In the genomic region with DNA sequence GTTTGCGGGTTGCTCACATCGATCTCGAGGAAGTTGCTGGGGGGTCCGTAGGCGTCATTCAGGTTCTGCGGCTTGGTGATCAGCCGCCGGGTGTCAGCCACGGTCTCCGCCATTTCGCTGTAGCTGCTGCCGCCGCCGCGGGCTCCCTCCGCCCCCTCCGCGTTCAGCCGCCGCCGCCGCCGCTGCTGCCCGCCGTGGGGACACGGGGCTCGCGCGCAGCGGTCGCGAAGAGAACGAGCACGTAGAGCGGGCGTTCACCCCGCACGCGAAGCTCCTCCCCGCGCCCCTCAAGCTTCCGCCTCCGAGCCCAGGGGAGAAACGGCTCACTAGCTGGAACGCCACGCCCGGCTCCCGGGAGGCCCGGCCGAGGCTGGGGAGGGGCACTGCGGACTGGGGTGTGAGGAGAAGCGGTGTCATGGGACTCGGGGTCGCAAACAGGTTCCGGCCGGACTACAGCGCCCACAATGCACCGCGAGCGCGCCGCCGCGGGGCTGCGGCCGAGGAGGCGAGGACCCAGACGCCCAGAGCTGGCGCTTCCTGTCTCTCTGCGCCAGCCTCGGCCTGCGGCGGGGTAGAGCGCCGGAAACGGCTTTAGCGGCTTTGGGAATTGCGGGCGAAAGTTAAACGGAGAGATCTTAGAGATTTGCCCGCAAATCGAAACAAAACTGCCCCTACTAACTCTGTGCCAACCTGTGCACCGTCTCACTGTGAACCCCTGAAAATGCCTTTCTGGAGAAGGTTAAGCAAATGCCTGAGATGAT, we compare ENCODE assay signal across 8 cellular contexts. TPM values are rescaled to one million over a fixed set of nuclear protein-coding genes. Genes with fewer than 3 reads are reported as not detected.
A peak's percentile ranks its signal among the peaks of the same experiment; 100 is the strongest.
DNase-seq lines count a peak whose midpoint lies in the region; ATAC-seq and TF ChIP-seq lines count a peak whose summit lies in the region.

A gene (minus strand): TSS at position 232 of the 761 bp plus-strand sequence. CDS start 119 bp downstream, at position 113.

- H3K9me3 Mint-ChIP-seq in GM23338 = no peaks in the 10 kb centered on the region
- no peaks in the 10 kb centered on the region for H3K9me3 Mint-ChIP-seq in activated T-helper 2 cell treated with anti-CD3 and anti-CD28 coated beads, Interferon-gamma antibody, Interleukin-2, Interleukin-4, amounts not matched to agents 10 μg/mL and 5 μg/mL and 100 μg/mL, durations not matched to agents 14 hours and 24 hours and 36 hours
- H3K9me3 Mint-ChIP-seq in naive thymus-derived CD8-positive, alpha-beta T cell = no peaks in the 10 kb centered on the region

- 0 out of 2 replicates have a peak, but pooled peaks cover 7% of the 10 kb centered on the region for H4K20me1 ChIP-seq in GM23338 (replicated peaks; ENCODE audit: insufficient read depth)
- no peaks in the 10 kb centered on the region for H4K20me1 ChIP-seq in fibroblast of lung (ENCODE audit: control insufficient read depth, extremely low read depth, insufficient read depth, low read length)

- H3K27me3 Mint-ChIP-seq in GM23338 (ENCODE audit: insufficient read depth, low read depth, poor library complexity) = no peaks in the 10 kb centered on the region
- peaks cover 8% of the 10 kb centered on the region for H3K27me3 Mint-ChIP-seq in activated T-helper 2 cell treated with anti-CD3 and anti-CD28 coated beads, Interferon-gamma antibody, Interleukin-2, Interleukin-4, amounts not matched to agents 10 μg/mL and 5 μg/mL and 100 μg/mL, durations not matched to agents 14 hours and 24 hours and 36 hours (ENCODE audit: low read depth)
- H3K27me3 Mint-ChIP-seq in naive thymus-derived CD8-positive, alpha-beta T cell = no peaks in the 10 kb centered on the region

- H3K4me3 ChIP-seq in GM23338 = peak within 1 kb of the TSS; percentile 98
- H3K4me3 ChIP-seq in RWPE2 (ENCODE audit: severe bottlenecking) = peak within 1 kb of the TSS; percentile 67
- H3K4me3 ChIP-seq in fibroblast of lung (replicated peaks in 1 of 4; ENCODE audit: control extremely low read depth in 1 of 4, insufficient read depth in 1 of 4, low read depth in 3 of 4, low read length in 4 of 4) = peak within 1 kb of the TSS; percentile 81 to 100 (median 98)

- peak within 1 kb of the TSS; percentile 85 for H3K4me3 Mint-ChIP-seq in GM23338
- peak within 1 kb of the TSS; percentile 90 for H3K4me3 Mint-ChIP-seq in activated T-helper 2 cell treated with anti-CD3 and anti-CD28 coated beads, Interferon-gamma antibody, Interleukin-2, Interleukin-4, amounts not matched to agents 10 μg/mL and 5 μg/mL and 100 μg/mL, durations not matched to agents 14 hours and 24 hours and 36 hours (ENCODE audit: low read depth)
- peak within 1 kb of the TSS; percentile 86 to 97 (median 92) for H3K4me3 Mint-ChIP-seq in naive thymus-derived CD8-positive, alpha-beta T cell

- H3K4me1 ChIP-seq in GM23338 (ENCODE audit: insufficient read depth) (peaks cover 10% of the 10 kb centered on the region), RWPE2 (ENCODE audit: insufficient read depth, poor library complexity, severe bottlenecking) (peaks cover 9% of the 10 kb centered on the region), fibroblast of lung (ENCODE audit: control insufficient read depth, extremely low read depth, insufficient read depth, low read length) (no peaks in the 10 kb centered on the region)

- no peaks in the 10 kb centered on the region; the same call in 2 of the 3 replicates for H3K4me1 Mint-ChIP-seq in GM23338
- H3K4me1 Mint-ChIP-seq in activated T-helper 2 cell treated with anti-CD3 and anti-CD28 coated beads, Interferon-gamma antibody, Interleukin-2, Interleukin-4, amounts not matched to agents 10 μg/mL and 5 μg/mL and 100 μg/mL, durations not matched to agents 14 hours and 24 hours and 36 hours (ENCODE audit: low read depth) = peaks cover 14% of the 10 kb centered on the region
- peaks cover 5 to 44% (median 27%) of the 10 kb centered on the region in 4 donors for H3K4me1 Mint-ChIP-seq in naive thymus-derived CD8-positive, alpha-beta T cell

- H3K9me3 ChIP-seq in RWPE2 (ENCODE audit: severe bottlenecking) (no peaks in the 10 kb centered on the region), fibroblast of lung (ENCODE audit: control insufficient read depth, insufficient read depth, low read depth, low read length) (no peaks in the 10 kb centered on the region)

- intact Hi-C loops in activated T-helper 2 cell treated with anti-CD3 and anti-CD28 coated beads, Interferon-gamma antibody, Interleukin-2, Interleukin-4, amounts not matched to agents 10 μg/mL and 5 μg/mL and 100 μg/mL, durations not matched to agents 14 hours and 24 hours and 36 hours (cut with micrococcal nuclease) = loop anchor here (1.0 kb wide), 1 partner anchor 34 kb away; a partner anchor contains a TSS

- no peaks in the 10 kb centered on the region for H3K9me2 ChIP-seq in GM23338 (ENCODE audit: insufficient read depth)

- H2AFZ ChIP-seq in GM23338 (peak within 1 kb of the TSS; percentile 98), fibroblast of lung (ENCODE audit: low read length) (peak within 1 kb of the TSS; percentile 99)

- no peaks in the 10 kb centered on the region for H3K36me3 ChIP-seq in GM23338 (ENCODE audit: insufficient read depth)
- peaks cover 10% of the 10 kb centered on the region; the same call in 1 of the 2 replicates for H3K36me3 ChIP-seq in RWPE2 (ENCODE audit: low read depth)
- H3K36me3 ChIP-seq in fibroblast of lung (ENCODE audit: control insufficient read depth, insufficient read depth, low read length) = no peaks in the 10 kb centered on the region

- H3K4me2 ChIP-seq in GM23338 (peak within 1 kb of the TSS; percentile 85), fibroblast of lung (ENCODE audit: extremely low read depth, insufficient read depth, low read length) (peak within 1 kb of the TSS; percentile 97)

- H3K27ac ChIP-seq in GM23338 (ENCODE audit: low read depth) = peak within 1 kb of the TSS; percentile 86
- peak within 1 kb of the TSS; percentile 71 for H3K27ac ChIP-seq in RWPE2 (ENCODE audit: poor library complexity, severe bottlenecking)
- peak within 1 kb of the TSS; percentile 90 for H3K27ac ChIP-seq in fibroblast of lung (ENCODE audit: insufficient read depth, low read length)

- H3K79me2 ChIP-seq in GM23338 (replicated peaks; ENCODE audit: insufficient read depth) (peaks cover 40% of the 10 kb centered on the region), fibroblast of lung (ENCODE audit: control insufficient read depth, insufficient read depth, low read length) (peaks cover 38% of the 10 kb centered on the region)

- H3F3A ChIP-seq in GM23338 (replicated peaks; ENCODE audit: low read depth) = peaks cover 2% of the 10 kb centered on the region; the same call in 1 of the 2 replicates

- ATAC-seq in GM23338 = peak; percentile 94
- ATAC-seq in RWPE2 (ENCODE audit: low read depth) = peak; percentile 94
- peak; percentile 82 to 83 for ATAC-seq in naive thymus-derived CD8-positive, alpha-beta T cell

- no peaks in the 10 kb centered on the region for H3K36me3 Mint-ChIP-seq in GM23338 (ENCODE audit: low read depth)
- peaks cover 10% of the 10 kb centered on the region for H3K36me3 Mint-ChIP-seq in activated T-helper 2 cell treated with anti-CD3 and anti-CD28 coated beads, Interferon-gamma antibody, Interleukin-2, Interleukin-4, amounts not matched to agents 10 μg/mL and 5 μg/mL and 100 μg/mL, durations not matched to agents 14 hours and 24 hours and 36 hours (ENCODE audit: low read depth)
- peaks cover 0 to 9% (median 0%) of the 10 kb centered on the region in 3 donors for H3K36me3 Mint-ChIP-seq in naive thymus-derived CD8-positive, alpha-beta T cell

- H3K27ac Mint-ChIP-seq in GM23338 = peak within 1 kb of the TSS; percentile 96
- peak within 1 kb of the TSS; percentile 93 for H3K27ac Mint-ChIP-seq in activated T-helper 2 cell treated with anti-CD3 and anti-CD28 coated beads, Interferon-gamma antibody, Interleukin-2, Interleukin-4, amounts not matched to agents 10 μg/mL and 5 μg/mL and 100 μg/mL, durations not matched to agents 14 hours and 24 hours and 36 hours
- peak within 1 kb of the TSS; percentile 93 to 99 (median 96) for H3K27ac Mint-ChIP-seq in naive thymus-derived CD8-positive, alpha-beta T cell

- DNase-seq in ELF-1 (ENCODE audit: low read depth, low spot score) = peak; percentile 99
- DNase-seq in GM23338 (ENCODE audit: low spot score) = peak; percentile 95
- peak; percentile 95 for DNase-seq in LHCN-M2 (ENCODE audit: low read depth)
- DNase-seq in RWPE2 (ENCODE audit: low spot score) = peak; percentile 96
- DNase-seq in activated T-helper 2 cell treated with anti-CD3 and anti-CD28 coated beads, Interferon-gamma antibody, Interleukin-2, Interleukin-4, amounts not matched to agents 10 μg/mL and 5 μg/mL and 100 μg/mL, durations not matched to agents 14 hours and 24 hours and 36 hours (ENCODE audit: low spot score) = peak; percentile 90
- DNase-seq in fibroblast of lung (ENCODE audit: low read depth in 2 of 2) = peak; percentile 96 to 97
- peak; percentile 78 to 95 (median 87) for DNase-seq in naive thymus-derived CD8-positive, alpha-beta T cell
- DNase-seq in stimulated activated naive CD4-positive, alpha-beta T cell (lab: John Stamatoyannopoulos, UW) = peak; percentile 72 to 93 (median 88)

- TF ChIP-seq CTCF in GM23338 (conservative IDR thresholded peaks at IDR 0.05; ENCODE audit: low read depth in 2 of 2) = no peak
- TF ChIP-seq CTCF in RWPE2 (IDR thresholded peaks at IDR 0.05; ENCODE audit: poor library complexity, severe bottlenecking) = peak; percentile 10
- no peak for TF ChIP-seq CTCF in fibroblast of lung (conservative IDR thresholded peaks at IDR 0.05 in 1 of 2, IDR thresholded peaks at IDR 0.05 in 1 of 2; ENCODE audit: low read depth in 1 of 2, low read length in 2 of 2)

- POLR2A ChIA-PET in naive thymus-derived CD8-positive, alpha-beta T cell (lab: Charles Lee) = interaction anchor here (0.6 to 4.1 kb wide), 12 partner anchors 10 to 1122 kb away, joined by 3 to 36 read pairs (median 5); a partner anchor contains a TSS

- H3K9ac ChIP-seq in fibroblast of lung (ENCODE audit: insufficient read depth, low read length) = peak within 1 kb of the TSS; percentile 85

- H3K27me3 ChIP-seq in GM23338 (ENCODE audit: insufficient read depth) (no peaks in the 10 kb centered on the region), RWPE2 (ENCODE audit: insufficient read depth, poor library complexity, severe bottlenecking) (no peaks in the 10 kb centered on the region), fibroblast of lung (ENCODE audit: control insufficient read depth, insufficient read depth, low read length) (no peaks in the 10 kb centered on the region)

RNA-seq across cellular contexts. Expression of the gene that starts here (rescaled TPM):
- total RNA-seq in GM23338 (2014; rRNA removed; shearing (Covaris generic)) = 79.3 and 87.2 TPM in 2 replicates
- polyA plus RNA-seq in GM23338 (2016; fragmentation: Nextera tagmentation; extraction: Ambion mirVana) = 123 and 125 TPM in 2 replicates
- total RNA-seq in LHCN-M2 (2014; rRNA removed) = 159 and 163 TPM in 2 replicates
- polyA plus RNA-seq in LHCN-M2 (2012) = 138 TPM
- total RNA-seq in activated T-helper 2 cell treated with anti-CD3 and anti-CD28 coated beads, Interferon-gamma antibody, Interleukin-2, Interleukin-4, amounts not matched to agents 10 μg/mL and 5 μg/mL and 100 μg/mL, durations not matched to agents 14 hours and 24 hours and 36 hours = 73.4 and 73.9 TPM in 2 replicates
- 182 and 209 TPM in 2 replicates for total RNA-seq in fibroblast of lung
- 355 and 428 TPM in 2 replicates for polyA plus RNA-seq in fibroblast of lung
- 203 and 235 TPM in 2 replicates for polyA plus RNA-seq in fibroblast of lung (2012)
- 49.2 and 99.9 TPM in 2 replicates for polyA minus RNA-seq in fibroblast of lung (ENCODE audit: low replicate concordance)
- total RNA-seq in naive thymus-derived CD8-positive, alpha-beta T cell = 10 to 100 TPM; 65.1 to 76.1 TPM
- polyA plus RNA-seq in naive thymus-derived CD8-positive, alpha-beta T cell = 100 to 1,000 TPM; 163 to 227 (median 176) TPM

Comparison
In these comparisons a context has a peak if more than half of its experiments do, and no peak if none do; other contexts are left out.
1. Peak in every context shown above with its lines: DNase-seq, ATAC-seq, H3K4me3 ChIP-seq and H3K27ac ChIP-seq.